In the genomic region with DNA sequence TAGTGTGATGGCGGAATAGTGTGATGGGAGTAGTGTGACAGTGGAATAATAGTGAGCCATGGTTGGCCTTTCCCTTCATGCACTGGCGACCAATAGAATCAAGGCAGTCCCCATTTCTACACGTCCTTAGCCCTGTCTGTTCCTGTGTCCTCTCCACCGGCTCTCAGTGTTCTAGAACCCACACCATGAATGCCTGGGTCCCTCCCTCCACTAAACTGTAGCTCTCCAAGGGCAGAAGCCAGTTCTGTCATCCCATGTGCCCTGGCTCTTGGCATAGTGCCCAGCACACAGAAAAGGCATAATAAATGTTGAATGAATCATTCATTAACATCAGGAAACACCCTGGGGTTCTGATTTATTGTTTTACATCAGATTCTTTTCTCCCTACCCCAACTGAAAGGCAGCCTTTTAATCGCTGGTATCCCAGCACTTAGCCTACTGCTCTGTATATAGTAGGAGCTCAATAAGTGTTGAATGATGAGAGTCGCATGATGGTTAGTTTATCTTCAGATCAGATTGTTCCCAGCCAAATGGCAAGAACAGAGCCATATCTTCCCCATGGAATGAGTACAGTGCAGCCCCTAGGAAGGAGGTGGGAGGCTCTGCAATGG, we compare ENCODE assay signal across 13 cellular contexts.
A peak's percentile ranks its signal among the peaks of the same experiment; 100 is the strongest.
DNase-seq lines count a peak whose midpoint lies in the region; ATAC-seq, FAIRE-seq and TF ChIP-seq lines count a peak whose summit lies in the region.
"Had no signal": no experiment of that assay in that cellular context is flagged by ENCODE, and none has a peak within 500 bp of the region (broad histone marks: within the 10 kb centered on the region; RNA-seq: fewer than 3 reads in every experiment).

No MANE protein-coding gene starts in this region.

- H3K27me3 ChIP-seq in BE2C (0 out of 2 replicates have a peak, but pooled peaks cover 6% of the 10 kb centered on the region), bronchial epithelial cell (ENCODE audit: control insufficient read depth, insufficient read depth, low read length) (no peaks in the 10 kb centered on the region)
- H3K27me3 ChIP-seq: tibial artery had no signal

- TF ChIP-seq EP300 in A549 (IDR thresholded peaks at IDR 0.05): no peak

- 69% methylated on average over 6 of the region's 6 CpGs for WGBS in A549 (ENCODE audit: missing lambda C conversion rate)

- TF ChIP-seq POLR2A in A549 (IDR thresholded peaks at IDR 0.05; ENCODE audit: low read length): no peak

- no peak overlapping the region for H3K4me3 ChIP-seq in A549
- H3K4me3 ChIP-seq in BE2C (ENCODE audit: low read depth, low read length): no peak overlapping the region
- H3K4me3 ChIP-seq in bronchial epithelial cell (ENCODE audit: low read depth, low read length): no peak overlapping the region
- H3K4me3 ChIP-seq: tibial artery had no signal

- no peaks in the 10 kb centered on the region for H3K36me3 ChIP-seq in BE2C
- H3K36me3 ChIP-seq in bronchial epithelial cell (ENCODE audit: control insufficient read depth, insufficient read depth, low read length): no peaks in the 10 kb centered on the region
- H3K36me3 ChIP-seq: tibial artery had no signal

- H3K9me3 ChIP-seq in A549 (no peaks in the 10 kb centered on the region), BE2C (no peaks in the 10 kb centered on the region)
- H3K9me3 ChIP-seq: tibial artery had no signal

- peaks cover 15% of the 10 kb centered on the region; the same call in 2 of the 3 replicates for H3K4me1 ChIP-seq in A549
- H3K4me1 ChIP-seq in BE2C: no peaks in the 10 kb centered on the region
- H3K4me1 ChIP-seq: tibial artery had no signal

- H3K27ac ChIP-seq in A549: peak overlapping the region in 1 of 2 experiments; percentile 36; a peak in 2 of 6 replicates
- H3K27ac ChIP-seq: C4-2B, epithelial cell of prostate, RWPE1, tibial artery had no signal

- CTCF ChIA-PET in A549 (lab: Yijun Ruan, JAX): interaction anchor here (0.5 to 1.6 kb wide), 3 partner anchors 23 to 480 kb away, joined by 3 to 6 read pairs (median 4); a partner anchor contains a TSS

- FAIRE-seq in A549 (lab: Jason Lieb, UNC) (no peak), bronchial epithelial cell (lab: Jason Lieb, UNC) (no peak)

- intact Hi-C loops in cardiac septum (cut with DNase I): no loop called here

- no peak for TF ChIP-seq CTCF in A549 (IDR thresholded peaks at IDR 0.05)
- no peak for TF ChIP-seq CTCF in BE2C (IDR thresholded peaks at IDR 0.05; ENCODE audit: low read depth, low read length)
- no peak for TF ChIP-seq CTCF in bronchial epithelial cell (IDR thresholded peaks at IDR 0.05; ENCODE audit: insufficient read depth, low read length, severe bottlenecking)

- ATAC-seq in A549: peak; percentile 39 to 56; a peak in 4 of 6 replicates
- no peak for ATAC-seq in HG02623 (IDR thresholded peaks at IDR 0.05; ENCODE audit: unreplicated experiment)

- H3K4me2 ChIP-seq in A549: no peak overlapping the region

- POLR2A ChIA-PET in A549 (lab: Yijun Ruan, JAX): no interaction called here

- DNase-seq in A549 (ENCODE audit: low read depth in 1 of 2, low spot score in 1 of 2) (peak in 1 of 2 experiments; percentile 21), BE2C (peak; percentile 37), RPMI7951 (ENCODE audit: low read depth) (peak; percentile 50), bronchial epithelial cell (ENCODE audit: low read depth) (peak; percentile 4), cardiac septum (ENCODE audit: low spot score) (no peak), cerebellum (ENCODE audit: low spot score) (no peak)
- no peak for DNase-seq in activated T-cell treated with anti-CD3 and anti-CD28 coated beads, Interleukin-2, amount 50 U/mL, for 48 hours
- DNase-seq: cortex of kidney, tibial artery had no signal

- no peak for TF ChIP-seq RAD21 in A549 (conservative IDR thresholded peaks at IDR 0.05 in 1 of 2, IDR thresholded peaks at IDR 0.05 in 1 of 2)

TF ChIP-seq in A549, 52 proteins besides CTCF, POLR2A, EP300 and RAD21:
- TF ChIP-seq NPAS2 (CRISPR knock-in tag; IDR thresholded peaks at IDR 0.05; ENCODE audit: borderline replicate concordance): no peak
- TF ChIP-seq CHD2 (IDR thresholded peaks at IDR 0.05; ENCODE audit: low read length, partially characterized antibody): no peak
- TF ChIP-seq TFCP2L1 (CRISPR knock-in tag; IDR thresholded peaks at IDR 0.05): no peak
- no peak for TF ChIP-seq ZC3H11A (IDR thresholded peaks at IDR 0.05)
- no peak for TF ChIP-seq FOSL2 (IDR thresholded peaks at IDR 0.05)
- TF ChIP-seq FOSL2 (CRISPR knock-in tag; IDR thresholded peaks at IDR 0.05): no peak
- TF ChIP-seq, protein P1, sequence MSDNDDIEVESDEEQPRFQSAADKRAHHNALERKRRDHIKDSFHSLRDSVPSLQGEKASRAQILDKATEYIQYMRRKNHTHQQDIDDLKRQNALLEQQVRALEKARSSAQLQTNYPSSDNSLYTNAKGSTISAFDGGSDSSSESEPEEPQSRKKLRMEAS (IDR thresholded peaks at IDR 0.05): no peak

Comparison
In these comparisons a context has a peak if more than half of its experiments do, and no peak if none do; other contexts are left out.
1. DNase-seq: peak in BE2C (single experiment), RPMI7951 (single experiment) and bronchial epithelial cell (single experiment); none in cardiac septum (single experiment), activated T-cell treated with anti-CD3 and anti-CD28 coated beads, Interleukin-2, amount 50 U/mL, for 48 hours (0 of 2) and cerebellum (single experiment).